In genomic region chr22:45608763-45609180, GRCh38 we compare ENCODE assay signal across 13 cellular contexts.
DNase-seq lines count a peak whose midpoint lies in the region; ATAC-seq, FAIRE-seq and TF ChIP-seq lines count a peak whose summit lies in the region.
"Had no signal": no experiment of that assay in that cellular context is flagged by ENCODE, and none has a peak within 500 bp of the region (broad histone marks: within the 10 kb centered on the region; RNA-seq: fewer than 3 reads in every experiment).

No MANE protein-coding gene starts in this region.

- H3K9me3 ChIP-seq in SJSA1 (replicated peaks) (no peaks in the 10 kb centered on the region), endothelial cell of umbilical vein (replicated peaks; ENCODE audit: control insufficient read depth, insufficient read depth, low read length) (no peaks in the 10 kb centered on the region)
- H3K9me3 ChIP-seq: gastrocnemius medialis, prostate gland, upper lobe of right lung had no signal

- no peak overlapping the region for H3K4me3 Mint-ChIP-seq in activated T-cell treated with anti-CD3 and anti-CD28 coated beads, Interleukin-2, amount 50 U/mL, for 24 hours
- H3K4me3 Mint-ChIP-seq: activated B cell treated with CpG ODN at 0.5 μM for 24 hours had no signal

- H3K27ac ChIP-seq in SJSA1 = peak overlapping the region; percentile 85
- no peak overlapping the region for H3K27ac ChIP-seq in endothelial cell of umbilical vein (ENCODE audit: insufficient read depth, low read depth, low read length)
- H3K27ac ChIP-seq: prostate gland, upper lobe of right lung had no signal

- H3K36me3 Mint-ChIP-seq in activated T-cell treated with anti-CD3 and anti-CD28 coated beads, Interleukin-2, amount 50 U/mL, for 24 hours (ENCODE audit: low read depth) = no peaks in the 10 kb centered on the region

- H3K27ac Mint-ChIP-seq in activated T-cell treated with anti-CD3 and anti-CD28 coated beads, Interleukin-2, amount 50 U/mL, for 24 hours = peak overlapping the region; percentile 63
- H3K27ac Mint-ChIP-seq: activated B cell treated with CpG ODN at 0.5 μM for 24 hours had no signal

- H3K36me3 ChIP-seq in SJSA1 = no peaks in the 10 kb centered on the region
- no peaks in the 10 kb centered on the region for H3K36me3 ChIP-seq in endothelial cell of umbilical vein (ENCODE audit: control insufficient read depth in 2 of 2, extremely low read depth in 1 of 2, insufficient read depth in 2 of 2, low read length in 2 of 2)
- H3K36me3 ChIP-seq: gastrocnemius medialis, prostate gland, upper lobe of right lung had no signal

- dilution Hi-C loops in endothelial cell of umbilical vein (cut with MboI; ENCODE audit: extremely low pct_ligation_motif_present, low sequenced_read_pairs) = no loop called here

- peak; percentile 26 for FAIRE-seq in endothelial cell of umbilical vein (lab: Jason Lieb, UNC)
- FAIRE-seq: D721Med had no signal

- H3K4me3 ChIP-seq in SJSA1 (no peak overlapping the region), endothelial cell of umbilical vein (replicated peaks in 1 of 3; ENCODE audit: insufficient read depth in 1 of 3, low read depth in 1 of 3, low read length in 3 of 3) (no peak overlapping the region)
- H3K4me3 ChIP-seq: gastrocnemius medialis, prostate gland, upper lobe of right lung had no signal

- no peaks in the 10 kb centered on the region for H3K79me2 ChIP-seq in endothelial cell of umbilical vein (ENCODE audit: control insufficient read depth, insufficient read depth, low read length)

- ATAC-seq in stimulated activated naive CD8-positive, alpha-beta T cell treated with anti-CD3 and anti-CD28 coated beads, Interleukin-15, Interleukin-2, amounts not matched to agents 100 U/mL and 50 U/mL, for 24 hours = peak; percentile 83
- ATAC-seq in GM21576 (IDR thresholded peaks at IDR 0.05; ENCODE audit: unreplicated experiment) = no peak
- ATAC-seq: upper lobe of right lung had no signal

- H3K4me1 Mint-ChIP-seq in activated T-cell treated with anti-CD3 and anti-CD28 coated beads, Interleukin-2, amount 50 U/mL, for 24 hours (ENCODE audit: low read depth) = peaks cover 14% of the 10 kb centered on the region

- DNase-seq in activated T-cell treated with anti-CD3 and anti-CD28 coated beads, Interleukin-2, amount 50 U/mL, for 24 hours = no peak
- DNase-seq in activated T-cell treated with anti-CD3 and anti-CD28 coated beads, Interleukin-2, amount 50 U/mL, for 1 hour = no peak
- DNase-seq in SJSA1 (ENCODE audit: low read depth in 1 of 2, low spot score in 2 of 2) (peak; percentile 88 to 94), endothelial cell of umbilical vein (ENCODE audit: low read depth, low spot score) (no peak), cerebellum (ENCODE audit: low spot score) (no peak), DMS53 treated with DMSO at 0.1 percent for 48 hours (lab: John Stamatoyannopoulos, UW; ENCODE audit: unreplicated experiment) (no peak)
- peak; percentile 20 for DNase-seq in stimulated activated naive CD8-positive, alpha-beta T cell treated with anti-CD3 and anti-CD28 coated beads, Interleukin-15, Interleukin-2, amounts not matched to agents 100 U/mL and 50 U/mL, for 24 hours
- DNase-seq: activated B cell treated with CpG ODN at 0.5 μM for 24 hours, upper lobe of right lung had no signal

- no peaks in the 10 kb centered on the region for H3K27me3 ChIP-seq in SJSA1 (replicated peaks)
- peaks cover 0 to 4% of the 10 kb centered on the region in 2 experiments for H3K27me3 ChIP-seq in endothelial cell of umbilical vein (ENCODE audit: control insufficient read depth in 2 of 2, insufficient read depth in 2 of 2, low read length in 2 of 2)
- H3K27me3 ChIP-seq: gastrocnemius medialis, upper lobe of right lung had no signal

- TF ChIP-seq POLR2A in endothelial cell of umbilical vein (IDR thresholded peaks at IDR 0.05; ENCODE audit: low read depth, low read length) = no peak

- POLR2A ChIA-PET in endothelial cell of umbilical vein (lab: Charles Lee) = no interaction called here

- H3K9me3 Mint-ChIP-seq in activated T-cell treated with anti-CD3 and anti-CD28 coated beads, Interleukin-2, amount 50 U/mL, for 24 hours = no peaks in the 10 kb centered on the region
- H3K9me3 Mint-ChIP-seq: activated B cell treated with CpG ODN at 0.5 μM for 24 hours had no signal

- no peak overlapping the region for H3K4me2 ChIP-seq in endothelial cell of umbilical vein (ENCODE audit: insufficient read depth, low read length)

- CTCF ChIA-PET in endothelial cell of umbilical vein (lab: Charles Lee) = no interaction called here

- TF ChIP-seq CTCF in endothelial cell of umbilical vein (IDR thresholded peaks at IDR 0.05; ENCODE audit: extremely low read depth in 1 of 2, insufficient read depth in 1 of 2, low read depth in 1 of 2, low read length in 2 of 2) = no peak

- no peaks in the 10 kb centered on the region for H3K9me1 ChIP-seq in endothelial cell of umbilical vein (replicated peaks; ENCODE audit: control insufficient read depth, extremely low read depth, insufficient read depth, low read length)

- intact Hi-C loops in endothelial cell of umbilical vein (cut with micrococcal nuclease) = no loop called here

- no peak overlapping the region for H2AFZ ChIP-seq in endothelial cell of umbilical vein (ENCODE audit: low read depth, low read length)

- peaks cover 4% of the 10 kb centered on the region for H3K27me3 Mint-ChIP-seq in activated T-cell treated with anti-CD3 and anti-CD28 coated beads, Interleukin-2, amount 50 U/mL, for 24 hours

- no peaks in the 10 kb centered on the region for H4K20me1 ChIP-seq in endothelial cell of umbilical vein (replicated peaks; ENCODE audit: control insufficient read depth, extremely low read depth, insufficient read depth, low read length)

- H3K9ac ChIP-seq in endothelial cell of umbilical vein (replicated peaks; ENCODE audit: extremely low read depth, insufficient read depth, low read length) = no peak overlapping the region

- H3K4me1 ChIP-seq in SJSA1 (replicated peaks) (peaks cover 65% of the 10 kb centered on the region), endothelial cell of umbilical vein (ENCODE audit: control insufficient read depth, extremely low read depth, insufficient read depth, low read length) (peaks cover 5% of the 10 kb centered on the region)
- H3K4me1 ChIP-seq: prostate gland had no signal

- BruUV-seq in endothelial cell of umbilical vein (replicated peaks; lab: Mats Ljungman, UMichigan) = no TSS peak

TF ChIP-seq in endothelial cell of umbilical vein, 7 proteins besides CTCF, POLR2A, EP300 and RAD21:
- TF ChIP-seq JUN (IDR thresholded peaks at IDR 0.05; ENCODE audit: borderline replicate concordance, insufficient read depth, insufficient read length, low read depth) = no peak
- peak; percentile 29 for TF ChIP-seq FOS (IDR thresholded peaks at IDR 0.05; ENCODE audit: borderline replicate concordance, insufficient read depth, low read length)

Comparison
In these comparisons a context has a peak if more than half of its experiments do, and no peak if none do; other contexts are left out.
1. DNase-seq: peak in SJSA1 (2 of 2) and stimulated activated naive CD8-positive, alpha-beta T cell treated with anti-CD3 and anti-CD28 coated beads, Interleukin-15, Interleukin-2, amounts not matched to agents 100 U/mL and 50 U/mL, for 24 hours (single experiment); none in activated T-cell treated with anti-CD3 and anti-CD28 coated beads, Interleukin-2, amount 50 U/mL, for 24 hours (single experiment), activated T-cell treated with anti-CD3 and anti-CD28 coated beads, Interleukin-2, amount 50 U/mL, for 1 hour (single experiment), endothelial cell of umbilical vein (single experiment), cerebellum (single experiment) and DMS53 treated with DMSO at 0.1 percent for 48 hours (single experiment).